In the genomic region with DNA sequence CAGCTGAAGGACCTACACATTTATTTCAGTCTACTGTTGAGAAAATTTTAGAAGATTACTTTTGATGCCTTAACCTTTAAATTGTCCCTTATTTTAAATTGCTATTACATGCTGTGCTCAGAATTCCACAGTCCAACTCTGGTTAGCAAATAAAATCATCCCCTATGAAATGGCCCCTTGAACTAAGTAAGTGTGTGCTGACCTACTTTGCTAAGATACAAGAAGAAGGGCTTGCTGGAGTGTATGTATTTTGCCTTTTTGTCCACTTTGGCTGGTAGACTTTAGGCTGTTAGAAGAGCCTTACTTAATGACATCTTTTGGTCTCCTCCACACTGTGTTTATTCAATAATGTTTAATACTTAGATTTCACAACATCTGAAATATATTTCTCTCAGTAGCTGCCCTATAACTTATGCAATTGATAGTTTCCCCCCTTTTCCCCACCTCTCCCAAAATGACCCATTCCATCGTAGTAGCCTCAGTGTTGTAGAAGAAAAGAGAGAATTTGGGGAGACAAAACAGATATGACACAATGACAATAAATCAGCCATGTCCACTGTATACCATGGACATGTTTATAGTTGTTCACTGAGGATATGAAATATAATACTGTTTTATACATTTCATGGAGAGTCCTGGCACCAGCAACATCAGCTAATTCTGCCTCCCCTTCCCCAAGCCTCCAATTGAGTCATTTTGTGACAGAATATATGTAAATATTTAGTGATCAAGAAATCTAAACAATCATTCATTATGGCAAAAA, we compare ENCODE assay signal across 22 cellular contexts.
"Had no signal": no experiment of that assay in that cellular context is flagged by ENCODE, and none has a peak within 500 bp of the region (broad histone marks: within the 10 kb centered on the region; RNA-seq: fewer than 3 reads in every experiment).

No MANE protein-coding gene starts in this region.

- H2AFZ ChIP-seq: hepatocyte had no signal

- H3K27me3 Mint-ChIP-seq: activated CD8-positive, alpha-beta T cell treated with anti-CD3 and anti-CD28 coated beads for 36 hours; activated naive CD8-positive, alpha-beta T cell treated with anti-CD3 and anti-CD28 coated beads, Interleukin-2, amount 50 U/mL, for 24 hours; dendritic cell treated with granulocyte-macrophage colony-stimulating factor and Interleukin-4, amounts not matched to agents 40 ng/mL and 50 ng/mL, for 4 days had no signal

- ATAC-seq: activated CD8-positive, alpha-beta T cell treated with anti-CD3 and anti-CD28 coated beads for 36 hours; activated naive CD8-positive, alpha-beta T cell treated with anti-CD3 and anti-CD28 coated beads, Interleukin-2, amount 50 U/mL, for 24 hours had no signal

- H3K4me3 ChIP-seq: ascending aorta, esophagus squamous epithelium, hepatocyte, lung, spleen, tibial nerve, vagina had no signal

- H3K4me2 ChIP-seq: hepatocyte had no signal

- H3K36me3 ChIP-seq: ascending aorta, vagina had no signal

- DNase-seq: activated CD4-positive, alpha-beta T cell treated with anti-CD3 and anti-CD28 coated beads for 48 hours; activated CD8-positive, alpha-beta T cell treated with anti-CD3 and anti-CD28 coated beads for 36 hours; activated naive CD4-positive, alpha-beta T cell treated with Interleukin-2 at 50 U/mL for 16 hours; activated naive CD8-positive, alpha-beta T cell treated with anti-CD3 and anti-CD28 coated beads, Interleukin-2, amount 50 U/mL, for 24 hours; activated T-cell treated with anti-CD3 and anti-CD28 coated beads, Interleukin-2, amount 50 U/mL, for 1 hour; effector memory CD4-positive, alpha-beta T cell; esophagus squamous epithelium; foreskin fibroblast; spleen; stimulated activated naive CD4-positive, alpha-beta T cell treated with Interleukin-2 at 50 U/mL for 16 hours had no signal

- H3K27ac Mint-ChIP-seq: activated CD8-positive, alpha-beta T cell treated with anti-CD3 and anti-CD28 coated beads for 36 hours; activated naive CD8-positive, alpha-beta T cell treated with anti-CD3 and anti-CD28 coated beads, Interleukin-2, amount 50 U/mL, for 24 hours; activated T-helper 2 cell treated with anti-CD3 and anti-CD28 coated beads, Interferon-gamma antibody, Interleukin-2, Interleukin-4, amounts not matched to agents 10 μg/mL and 5 μg/mL and 100 μg/mL, durations not matched to agents 14 hours and 24 hours and 36 hours; dendritic cell treated with granulocyte-macrophage colony-stimulating factor and Interleukin-4, amounts not matched to agents 40 ng/mL and 50 ng/mL, for 4 days; mesothelial cell of epicardium; T-helper 2 cell treated with Interferon-gamma antibody and Interleukin-4, amounts not matched to agents 5 μg/mL and 100 μg/mL, for 36 hours had no signal

- H3K9me3 ChIP-seq: ascending aorta, esophagus squamous epithelium, tibial nerve, vagina had no signal

- FAIRE-seq: bronchial epithelial cell, TTC549 had no signal

- H3K4me3 Mint-ChIP-seq: activated CD8-positive, alpha-beta T cell treated with anti-CD3 and anti-CD28 coated beads for 36 hours; activated naive CD8-positive, alpha-beta T cell treated with anti-CD3 and anti-CD28 coated beads, Interleukin-2, amount 50 U/mL, for 24 hours; dendritic cell treated with granulocyte-macrophage colony-stimulating factor and Interleukin-4, amounts not matched to agents 40 ng/mL and 50 ng/mL, for 4 days; mesothelial cell of epicardium; nephron; T-helper 2 cell treated with Interferon-gamma antibody and Interleukin-4, amounts not matched to agents 5 μg/mL and 100 μg/mL, for 36 hours had no signal

- H3K27ac ChIP-seq: ascending aorta, esophagus squamous epithelium, hepatocyte, spleen, vagina had no signal

- H3K27me3 ChIP-seq: ascending aorta, esophagus squamous epithelium, hepatocyte, spleen, tibial nerve, vagina had no signal
